Comparison of ENCODE assay signal across 13 cellular contexts in genomic region chr6:33988121-33989015, GRCh38.
DNase-seq lines count a peak whose midpoint lies in the region; ATAC-seq, FAIRE-seq and TF ChIP-seq lines count a peak whose summit lies in the region.
"Had no signal": no experiment of that assay in that cellular context is flagged by ENCODE, and none has a peak within 500 bp of the region (broad histone marks: within the 10 kb centered on the region; RNA-seq: fewer than 3 reads in every experiment).

No MANE protein-coding gene starts in this region.

- no peaks in the 10 kb centered on the region for H3K79me2 ChIP-seq in HepG2 (ENCODE audit: insufficient read depth, low read length)

- no peak for TF ChIP-seq POLR2A in HepG2 (IDR thresholded peaks at IDR 0.05; ENCODE audit: insufficient read depth in 1 of 2, low read depth in 2 of 2, low read length in 2 of 2)

- no peaks in the 10 kb centered on the region for H3K36me3 ChIP-seq in HepG2 (replicated peaks in 1 of 2; ENCODE audit: control insufficient read depth in 1 of 2, insufficient read depth in 2 of 2, low read length in 2 of 2)

- TF ChIP-seq RAD21 in HepG2 (CRISPR knock-in tag; IDR thresholded peaks at IDR 0.05): peak; percentile 72

- H3K4me1 ChIP-seq in HepG2 (ENCODE audit: insufficient read depth, low read length): peaks cover 28% of the 10 kb centered on the region

- TF ChIP-seq CTCF in HepG2 (CRISPR knock-in tag; IDR thresholded peaks at IDR 0.05): peak; percentile 71

- peaks cover 7% of the 10 kb centered on the region; the same call in 1 of the 2 replicates for H4K20me1 ChIP-seq in HepG2 (ENCODE audit: insufficient read depth, low read length)

- POLR2A ChIA-PET in HepG2 (lab: Yijun Ruan, JAX): interaction anchor here (1.0 to 1.2 kb wide), 2 partner anchors 24 to 217 kb away, joined by 3 read pairs; no protein-coding TSS in a partner anchor

- CTCF ChIA-PET in HepG2 (lab: Yijun Ruan, JAX; ENCODE audit: low intra/inter-chr PET ratio, low total read pairs): interaction anchor here (0.8 kb wide), 1 partner anchor 216 kb away, joined by 3 read pairs; no protein-coding TSS in a partner anchor

- no TSS peak for BruUV-seq in HepG2 (replicated peaks; lab: Mats Ljungman, UMichigan)

- H3K9ac ChIP-seq in HepG2 (ENCODE audit: insufficient read depth, low read depth, low read length): no peak overlapping the region
- H3K9ac ChIP-seq: KMS-11 had no signal

- in situ Hi-C loops in HepG2 (cut with HindIII; ENCODE audit: extremely low pct_ligation_motif_present, low pct_unique_long_range_greater_than_20kb): no loop called here

- ATAC-seq in HepG2: peak; percentile 95

- H2AFZ ChIP-seq in HepG2 (ENCODE audit: low read length): no peak overlapping the region

- FAIRE-seq in HepG2 (lab: Jason Lieb, UNC): peak; percentile 90
- FAIRE-seq: astrocyte, endothelial cell of umbilical vein had no signal

- H3K27ac ChIP-seq in HepG2 (ENCODE audit: extremely low read length, insufficient read depth, low read length): no peak overlapping the region
- H3K27ac ChIP-seq: KMS-11 had no signal

- peaks cover 5% of the 10 kb centered on the region for H3K9me3 ChIP-seq in HepG2 (ENCODE audit: low read length)

- peaks cover 17 to 85% of the 10 kb centered on the region in 2 experiments; a peak in 4 of 5 replicates for H3K27me3 ChIP-seq in HepG2 (ENCODE audit: control insufficient read depth in 1 of 2, insufficient read depth in 2 of 2, low read length in 2 of 2)

- H3K4me2 ChIP-seq in HepG2 (ENCODE audit: low read depth, low read length): peak overlapping the region; percentile 60
- H3K4me2 ChIP-seq: KMS-11 had no signal

- DNase-seq in 8988T: peak; percentile 1
- peak; percentile 62 for DNase-seq in NCI-H128 (lab: John Stamatoyannopoulos, UW; ENCODE audit: unreplicated experiment)
- DNase-seq in NCI-H69 (lab: John Stamatoyannopoulos, UW): peak; percentile 100
- DNase-seq in HepG2 (ENCODE audit: low spot score): peak; percentile 96
- DNase-seq in SW480 (ENCODE audit: low spot score): no peak
- DNase-seq in SKM-1 (lab: John Stamatoyannopoulos, UW; ENCODE audit: unreplicated experiment): no peak
- DNase-seq in H4 (ENCODE audit: low spot score): no peak
- no peak for DNase-seq in activated naive CD4-positive, alpha-beta T cell (lab: John Stamatoyannopoulos, UW)
- DNase-seq: GF-D8, hippocampal formation had no signal

- intact Hi-C loops in HepG2 (cut with micrococcal nuclease; ENCODE audit: unreplicated experiment): loop anchor here (2.0 kb wide), 1 partner anchor 18 kb away; no protein-coding TSS in a partner anchor

- 0% methylated on average over 10 of the region's 16 CpGs for WGBS in HepG2 (ENCODE audit: low lambda C conversion rate)

- H3K4me3 ChIP-seq in HepG2 (replicated peaks in 1 of 3; ENCODE audit: insufficient read depth in 1 of 3, low read depth in 2 of 3, low read length in 3 of 3): peak overlapping the region in 1 of 3 experiments; percentile 42; a peak in 1 of 6 replicates

- TF ChIP-seq EP300 in HepG2 (IDR thresholded peaks at IDR 0.05; ENCODE audit: low read depth in 2 of 2, low read length in 2 of 2): peak; percentile 55 to 93; a peak in 3 of 4 replicates
- TF ChIP-seq EP300 in HepG2 (CRISPR knock-in tag; IDR thresholded peaks at IDR 0.05; ENCODE audit: borderline replicate concordance): peak; percentile 81

TF ChIP-seq in HepG2, 621 proteins besides CTCF, POLR2A, EP300 and RAD21 (continues in another document):
- no peak for TF ChIP-seq CERS6 (CRISPR knock-in tag; IDR thresholded peaks at IDR 0.05)
- TF ChIP-seq NFYB (CRISPR knock-in tag; IDR thresholded peaks at IDR 0.05): no peak
- TF ChIP-seq ARID3A (IDR thresholded peaks at IDR 0.05; ENCODE audit: low read depth, low read length): no peak
- peak; percentile 87 for TF ChIP-seq HOXA3 (CRISPR knock-in tag; IDR thresholded peaks at IDR 0.05)
- TF ChIP-seq GMEB1 (CRISPR knock-in tag; IDR thresholded peaks at IDR 0.05; ENCODE audit: borderline replicate concordance): peak; percentile 43; the same call in 1 of the 2 replicates
- no peak for TF ChIP-seq ZNF382 (CRISPR knock-in tag; IDR thresholded peaks at IDR 0.05; ENCODE audit: borderline replicate concordance)
- TF ChIP-seq HOXD1 (CRISPR knock-in tag; IDR thresholded peaks at IDR 0.05): peak; percentile 96
- no peak for TF ChIP-seq ZNF850 (CRISPR knock-in tag; conservative IDR thresholded peaks at IDR 0.05)
- no peak; the same call in 1 of the 2 replicates for TF ChIP-seq ZXDC (CRISPR knock-in tag; IDR thresholded peaks at IDR 0.05)
- TF ChIP-seq TEF (CRISPR knock-in tag; IDR thresholded peaks at IDR 0.05): 0 out of 2 replicates have a peak, but pooled peaks have one; percentile 44
- peak; percentile 80 for TF ChIP-seq ZFP36 (IDR thresholded peaks at IDR 0.05; ENCODE audit: borderline replicate concordance, low read depth, low read length, partially characterized antibody)
- TF ChIP-seq SRSF9 (IDR thresholded peaks at IDR 0.05; ENCODE audit: borderline replicate concordance, insufficient read depth, low read depth, low read length, poor library complexity, severe bottlenecking): no peak
- no peak for TF ChIP-seq CAMTA2 (CRISPR knock-in tag; IDR thresholded peaks at IDR 0.05; ENCODE audit: borderline replicate concordance)

Comparison
In these comparisons a context has a peak if more than half of its experiments do, and no peak if none do; other contexts are left out.
1. DNase-seq: peak in 8988T (single experiment), NCI-H128 (single experiment), NCI-H69 (single experiment) and HepG2 (single experiment); none in SW480 (single experiment), SKM-1 (single experiment), H4 (single experiment) and activated naive CD4-positive, alpha-beta T cell (0 of 4).